Comparison of ENCODE assay signal across 25 cellular contexts in genomic region chr4:127889903-127890302, GRCh38. TPM values are rescaled to one million over a fixed set of nuclear protein-coding genes. Genes with fewer than 3 reads are reported as not detected.
DNase-seq lines count a peak whose midpoint lies in the region; ATAC-seq, FAIRE-seq and TF ChIP-seq lines count a peak whose summit lies in the region.
"Had no signal": no experiment of that assay in that cellular context is flagged by ENCODE, and none has a peak within 500 bp of the region (broad histone marks: within the 10 kb centered on the region; RNA-seq: fewer than 3 reads in every experiment).

No MANE protein-coding gene starts in this region.

- H3K9me3 ChIP-seq in ascending aorta: no peaks in the 10 kb centered on the region
- H3K9me3 ChIP-seq: Caco-2, gastrocnemius medialis, ovary, SJSA1, spleen had no signal

- H3K4me1 ChIP-seq in ACC112 (ENCODE audit: control insufficient read depth, insufficient read depth, low read length, unreplicated experiment): peaks cover 31% of the 10 kb centered on the region
- H3K4me1 ChIP-seq in ascending aorta: no peaks in the 10 kb centered on the region
- H3K4me1 ChIP-seq: Caco-2, gastrocnemius medialis, SJSA1, spleen had no signal

- peak; percentile 42 for FAIRE-seq in GM19239 (lab: Jason Lieb, UNC)
- FAIRE-seq: RCC 7860 had no signal

- H3K27me3 ChIP-seq in ACC112 (ENCODE audit: insufficient read depth, low read length): no peaks in the 10 kb centered on the region
- H3K27me3 ChIP-seq in ascending aorta: no peaks in the 10 kb centered on the region
- H3K27me3 ChIP-seq: brain microvascular endothelial cell, gastrocnemius medialis, ovary, SJSA1, spleen had no signal

- DNase-seq in GM19239 (ENCODE audit: insufficient read length, low spot score): no peak
- peak; percentile 39 for DNase-seq in fibroblast of the aortic adventitia (ENCODE audit: low read depth)
- no peak for DNase-seq in ascending aorta (ENCODE audit: low spot score in 2 of 2)
- no peak for DNase-seq in amygdala (lab: John Stamatoyannopoulos, UW)
- DNase-seq: activated CD4-positive, CD25-positive, alpha-beta regulatory T cell treated with anti-CD3 and anti-CD28 coated beads, Interleukin-2, amount 50 U/mL, for 72 hours; activated CD8-positive, alpha-beta T cell treated with anti-CD3 and anti-CD28 coated beads for 36 hours; activated effector memory CD4-positive, alpha-beta T cell treated with anti-CD3 and anti-CD28 coated beads, Interleukin-2, amount 50 U/mL, for 16 hours; brain microvascular endothelial cell; C1 segment of cervical spinal cord; Caco-2; effector CD8-positive, alpha-beta T cell; gastrocnemius medialis; H7; Karpas-422; kidney; ovary; spleen; stimulated activated CD4-positive, alpha-beta T cell treated with anti-CD3 and anti-CD28 coated beads, Interleukin-4, amount 100 ng/mL, for 1 hour; stimulated activated naive B cell treated with anti-CD40 and anti-IgM and Interleukin-4, amounts not matched to agents 10 μg/mL and 1 μg/mL and 100 μg/mL, for 72 hours had no signal

- H3K27ac ChIP-seq in ACC112 (ENCODE audit: low read depth, low read length) (no peak overlapping the region), ascending aorta (no peak overlapping the region)
- H3K27ac ChIP-seq: brain microvascular endothelial cell, gastrocnemius medialis, ovary, SJSA1, spleen had no signal

- peaks cover 29% of the 10 kb centered on the region for H3K79me2 ChIP-seq in ACC112 (ENCODE audit: control insufficient read depth, insufficient read depth, low read length, unreplicated experiment)

- ATAC-seq in SK-N-SH treated with all-trans-retinoic acid at 6 μM for 48 hours: peak; percentile 76
- ATAC-seq in GM18870 (IDR thresholded peaks at IDR 0.05; ENCODE audit: unreplicated experiment): no peak
- ATAC-seq: activated CD8-positive, alpha-beta T cell treated with anti-CD3 and anti-CD28 coated beads for 36 hours; gastrocnemius medialis; natural killer cell treated with Interleukin-12 subunit alpha and Interleukin-12 subunit beta and Interleukin-15 and Interleukin-18, amount 100 ng/mL, for 72 hours; stimulated activated naive B cell treated with anti-CD40 and anti-IgM and Interleukin-4, amounts not matched to agents 10 μg/mL and 1 μg/mL and 100 μg/mL, for 72 hours had no signal

- H2AFZ ChIP-seq in ACC112 (ENCODE audit: low read length, unreplicated experiment): peak overlapping the region; percentile 8

- H3K36me3 ChIP-seq in ACC112 (ENCODE audit: insufficient read depth, low read length) (peaks cover 49% of the 10 kb centered on the region), ascending aorta (no peaks in the 10 kb centered on the region)
- H3K36me3 ChIP-seq: brain microvascular endothelial cell, gastrocnemius medialis, ovary had no signal

- no peak overlapping the region for H3K4me3 ChIP-seq in ACC112 (ENCODE audit: low read depth, low read length)
- H3K4me3 ChIP-seq in fibroblast of the aortic adventitia (ENCODE audit: low read depth, low read length): no peak overlapping the region
- no peak overlapping the region for H3K4me3 ChIP-seq in ascending aorta
- H3K4me3 ChIP-seq: gastrocnemius medialis, ovary, SJSA1, spleen had no signal

- intact Hi-C loops in ascending aorta (cut with DNase I): no loop called here

- no peak for TF ChIP-seq CTCF in fibroblast of the aortic adventitia (IDR thresholded peaks at IDR 0.05; ENCODE audit: insufficient read depth, low read length)
- TF ChIP-seq CTCF in ascending aorta (IDR thresholded peaks at IDR 0.05): no peak

TF ChIP-seq in SK-N-SH treated with all-trans-retinoic acid at 6 μM for 48 hours, 23 proteins besides CTCF, POLR2A, EP300 and RAD21:
- TF ChIP-seq ISL1 (CRISPR knock-in tag; IDR thresholded peaks at IDR 0.05): peak; percentile 40; the same call in 1 of the 2 replicates
- TF ChIP-seq TSHZ2 (CRISPR knock-in tag; IDR thresholded peaks at IDR 0.05): no peak
TF ChIP-seq in SK-N-SH treated with all-trans-retinoic acid at 6 μM for 48 hours: peak in this region for 1.

RNA-seq across cellular contexts. Expression of gene PLK4, which starts 9.2 kb away (rescaled TPM):
- 0.33 and 21.4 TPM in 2 replicates for total RNA-seq in fibroblast of the aortic adventitia (ENCODE audit: low replicate concordance)
- not detected for total RNA-seq in ascending aorta
